In genomic region chr3:181279239-181279565, GRCh38 we compare ENCODE assay signal across 13 cellular contexts.
"Had no signal": no experiment of that assay in that cellular context is flagged by ENCODE, and none has a peak within 500 bp of the region (broad histone marks: within the 10 kb centered on the region; RNA-seq: fewer than 3 reads in every experiment).

No MANE protein-coding gene starts in this region.

- H3K4me1 ChIP-seq: adrenal gland, esophagus squamous epithelium, left ventricle myocardium inferior had no signal

- H3K9me3 Mint-ChIP-seq: activated B cell treated with CpG ODN at 0.5 μM for 24 hours; activated CD4-positive, alpha-beta T cell treated with anti-CD3 and anti-CD28 coated beads, Interleukin-2, amount 10 ng/mL, durations not matched to agents 24 days and 14 days; nephron; stimulated activated naive CD8-positive, alpha-beta T cell treated with anti-CD3 and anti-CD28 coated beads, Interleukin-15, Interleukin-2, amounts not matched to agents 100 ng/mL and 50 ng/mL, for 24 hours had no signal

- H3K4me3 Mint-ChIP-seq: activated B cell treated with CpG ODN at 0.5 μM for 24 hours; activated CD4-positive, alpha-beta T cell treated with anti-CD3 and anti-CD28 coated beads, Interleukin-2, amount 10 ng/mL, durations not matched to agents 24 days and 14 days; nephron; stimulated activated naive CD8-positive, alpha-beta T cell treated with anti-CD3 and anti-CD28 coated beads, Interleukin-15, Interleukin-2, amounts not matched to agents 100 ng/mL and 50 ng/mL, for 24 hours had no signal

- H3K27me3 Mint-ChIP-seq: activated CD4-positive, alpha-beta T cell treated with anti-CD3 and anti-CD28 coated beads, Interleukin-2, amount 10 ng/mL, durations not matched to agents 24 days and 14 days had no signal

- H3K36me3 ChIP-seq: adrenal gland, esophagus squamous epithelium, left ventricle myocardium inferior, thoracic aorta had no signal

- H3K4me3 ChIP-seq: adrenal gland, esophagus squamous epithelium, left ventricle myocardium inferior, thoracic aorta had no signal

- H3K27ac ChIP-seq: adrenal gland, esophagus squamous epithelium, left ventricle myocardium inferior, thoracic aorta had no signal

- H3K27ac Mint-ChIP-seq: activated B cell treated with CpG ODN at 0.5 μM for 24 hours; activated CD4-positive, alpha-beta T cell treated with anti-CD3 and anti-CD28 coated beads, Interleukin-2, amount 10 ng/mL, durations not matched to agents 24 days and 14 days; nephron; stimulated activated naive CD8-positive, alpha-beta T cell treated with anti-CD3 and anti-CD28 coated beads, Interleukin-15, Interleukin-2, amounts not matched to agents 100 ng/mL and 50 ng/mL, for 24 hours had no signal

- H3K4me1 Mint-ChIP-seq: activated B cell treated with CpG ODN at 0.5 μM for 24 hours; activated CD4-positive, alpha-beta T cell treated with anti-CD3 and anti-CD28 coated beads, Interleukin-2, amount 10 ng/mL, durations not matched to agents 24 days and 14 days; nephron had no signal

- H3K9me3 ChIP-seq: adrenal gland, esophagus squamous epithelium, left ventricle myocardium inferior, thoracic aorta had no signal

- H3K27me3 ChIP-seq: adrenal gland, esophagus squamous epithelium had no signal

- DNase-seq: activated B cell treated with CpG ODN at 0.5 μM for 24 hours; activated CD4-positive, alpha-beta T cell treated with anti-CD3 and anti-CD28 coated beads, Interleukin-2, amount 10 ng/mL, durations not matched to agents 24 days and 14 days; activated naive CD4-positive, alpha-beta T cell treated with anti-CD3 and anti-CD28 coated beads, Interleukin-2, amount 50 U/mL, for 16 hours; activated T-cell treated with anti-CD3 and anti-CD28 coated beads for 4 hours; adrenal gland; esophagus squamous epithelium; foreskin fibroblast; left ventricle myocardium inferior; mesenchymal stem cell; stimulated activated CD4-positive, alpha-beta T cell treated with anti-CD3 and anti-CD28 coated beads, Interleukin-4, amount 100 ng/mL, for 24 hours had no signal
